Comparison of ENCODE assay signal across 17 cellular contexts in the genomic region with DNA sequence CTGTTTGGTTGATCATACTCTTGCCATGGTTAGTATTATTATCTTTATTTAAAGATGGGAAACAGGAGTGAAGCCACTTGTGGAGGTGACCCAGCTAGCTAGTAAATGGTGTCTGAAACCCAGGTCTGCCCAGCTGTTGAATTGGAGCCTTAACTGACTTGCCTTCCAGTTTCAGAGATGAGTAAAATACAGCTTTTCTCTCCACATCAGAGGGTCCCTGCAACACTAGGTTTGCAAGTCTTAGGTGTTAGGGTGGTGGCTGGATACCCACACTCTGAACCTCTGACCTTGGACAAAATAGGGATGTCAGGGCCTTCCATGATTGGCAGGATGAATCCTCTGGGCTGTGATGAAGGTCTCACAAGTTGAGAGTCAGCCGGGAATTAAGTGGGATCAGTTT. TPM values are rescaled to one million over a fixed set of nuclear protein-coding genes. Genes with fewer than 3 reads are reported as not detected.
DNase-seq lines count a peak whose midpoint lies in the region; ATAC-seq and TF ChIP-seq lines count a peak whose summit lies in the region.
"Had no signal": no experiment of that assay in that cellular context is flagged by ENCODE, and none has a peak within 500 bp of the region (broad histone marks: within the 10 kb centered on the region; RNA-seq: fewer than 3 reads in every experiment).

No MANE protein-coding gene starts in this region.

- H3K4me3 Mint-ChIP-seq in CD4-positive, alpha-beta T cell = peak overlapping the region; percentile 52
- H3K4me3 Mint-ChIP-seq in endodermal cell = no peak overlapping the region
- H3K4me3 Mint-ChIP-seq in CD8-positive, alpha-beta memory T cell = peak overlapping the region in 1 of 7 donors; percentile 41
- H3K4me3 Mint-ChIP-seq: activated CD4-positive, alpha-beta T cell treated with anti-CD3 and anti-CD28 coated beads, Interleukin-2, amount 10 ng/mL, durations not matched to agents 7 days and 5 days; activated T-cell treated with anti-CD3 and anti-CD28 coated beads, Interleukin-2, amount 50 U/mL, for 24 hours; memory B cell had no signal

- no peak overlapping the region for H2AFZ ChIP-seq in trophoblast cell (ENCODE audit: insufficient read depth, low read length, poor library complexity)

- in situ Hi-C loops in gastrocnemius medialis (cut with MboI; ENCODE audit: low sequenced_read_pairs in 4 of 4) = no loop called here

- H3K4ac ChIP-seq in trophoblast cell (ENCODE audit: low read depth, low read length) = peak overlapping the region; percentile 96

- no peak overlapping the region for H3K14ac ChIP-seq in trophoblast cell (ENCODE audit: low read length)

- no peaks in the 10 kb centered on the region for H3K9me3 ChIP-seq in CD4-positive, alpha-beta T cell (ENCODE audit: control insufficient read depth, low read length)
- no peaks in the 10 kb centered on the region for H3K9me3 ChIP-seq in HUES6 (ENCODE audit: control insufficient read depth, insufficient read depth, low read depth, low read length)
- H3K9me3 ChIP-seq in endodermal cell (ENCODE audit: control insufficient read depth, low read length) = no peaks in the 10 kb centered on the region
- peaks cover 3% of the 10 kb centered on the region for H3K9me3 ChIP-seq in trophoblast cell (ENCODE audit: insufficient read depth, low read depth, low read length)
- H3K9me3 ChIP-seq in gastrocnemius medialis = no peaks in the 10 kb centered on the region
- H3K9me3 ChIP-seq in CD8-positive, alpha-beta memory T cell (ENCODE audit: low read length) = no peaks in the 10 kb centered on the region
- H3K9me3 ChIP-seq: pancreas, upper lobe of left lung had no signal

- no peaks in the 10 kb centered on the region for H3K27me3 ChIP-seq in CD4-positive, alpha-beta T cell (ENCODE audit: control insufficient read depth, insufficient read depth, low read length)
- H3K27me3 ChIP-seq in HUES6 (ENCODE audit: control insufficient read depth, insufficient read depth, low read length) = no peaks in the 10 kb centered on the region
- no peaks in the 10 kb centered on the region for H3K27me3 ChIP-seq in endodermal cell (ENCODE audit: control insufficient read depth, insufficient read depth, low read length, poor library complexity, severe bottlenecking)
- no peaks in the 10 kb centered on the region for H3K27me3 ChIP-seq in trophoblast cell (ENCODE audit: insufficient read depth, low read length)
- H3K27me3 ChIP-seq in gastrocnemius medialis = peaks cover 12 to 21% (median 19%) of the 10 kb centered on the region in 3 donors
- H3K27me3 ChIP-seq in CD8-positive, alpha-beta memory T cell (ENCODE audit: insufficient read depth, low read length, poor library complexity, severe bottlenecking) = no peaks in the 10 kb centered on the region
- H3K27me3 ChIP-seq: pancreas, upper lobe of left lung had no signal

- peak overlapping the region; percentile 2 for H3K4me2 ChIP-seq in trophoblast cell (ENCODE audit: low read length)

- H2BK120ac ChIP-seq in trophoblast cell (ENCODE audit: insufficient read depth, low read length, poor library complexity) = no peak overlapping the region

- H3K27ac ChIP-seq in CD4-positive, alpha-beta T cell (ENCODE audit: low read depth, low read length) = no peak overlapping the region
- no peak overlapping the region for H3K27ac ChIP-seq in HUES6 (ENCODE audit: low read depth, low read length)
- no peak overlapping the region for H3K27ac ChIP-seq in endodermal cell (ENCODE audit: low read depth, low read length)
- no peak overlapping the region for H3K27ac ChIP-seq in trophoblast cell (ENCODE audit: low read depth, low read length)
- peak overlapping the region in 2 of 4 donors; percentile 15 to 57 for H3K27ac ChIP-seq in gastrocnemius medialis
- no peak overlapping the region for H3K27ac ChIP-seq in CD8-positive, alpha-beta memory T cell (ENCODE audit: low read depth, low read length)
- H3K27ac ChIP-seq: pancreas had no signal

- POLR2A ChIA-PET in CD4-positive, alpha-beta T cell (lab: Charles Lee) = interaction anchor here (1.5 kb wide), 1 partner anchor 104 kb away, joined by 3 read pairs; no protein-coding TSS in a partner anchor
- POLR2A ChIA-PET in CD8-positive, alpha-beta memory T cell (lab: Charles Lee) = no interaction called here

- no peaks in the 10 kb centered on the region for H3K9me3 Mint-ChIP-seq in CD4-positive, alpha-beta T cell
- no peaks in the 10 kb centered on the region for H3K9me3 Mint-ChIP-seq in endodermal cell
- no peaks in the 10 kb centered on the region for H3K9me3 Mint-ChIP-seq in CD8-positive, alpha-beta memory T cell
- H3K9me3 Mint-ChIP-seq: activated CD4-positive, alpha-beta T cell treated with anti-CD3 and anti-CD28 coated beads, Interleukin-2, amount 10 ng/mL, durations not matched to agents 7 days and 5 days; activated T-cell treated with anti-CD3 and anti-CD28 coated beads, Interleukin-2, amount 50 U/mL, for 24 hours; memory B cell had no signal

- H3K79me1 ChIP-seq in trophoblast cell (ENCODE audit: low read length) = peaks cover 16% of the 10 kb centered on the region

- H3K27ac Mint-ChIP-seq in CD4-positive, alpha-beta T cell = peak overlapping the region; percentile 36
- H3K27ac Mint-ChIP-seq in endodermal cell = no peak overlapping the region
- H3K27ac Mint-ChIP-seq in CD8-positive, alpha-beta memory T cell = peak overlapping the region in 3 of 8 donors; percentile 38 to 83 (median 78)
- H3K27ac Mint-ChIP-seq: activated CD4-positive, alpha-beta T cell treated with anti-CD3 and anti-CD28 coated beads, Interleukin-2, amount 10 ng/mL, durations not matched to agents 7 days and 5 days; activated T-cell treated with anti-CD3 and anti-CD28 coated beads, Interleukin-2, amount 50 U/mL, for 24 hours; memory B cell had no signal

- no peaks in the 10 kb centered on the region for H3K27me3 Mint-ChIP-seq in CD4-positive, alpha-beta T cell
- H3K27me3 Mint-ChIP-seq in endodermal cell (ENCODE audit: insufficient read depth) = no peaks in the 10 kb centered on the region
- no peaks in the 10 kb centered on the region for H3K27me3 Mint-ChIP-seq in CD8-positive, alpha-beta memory T cell
- H3K27me3 Mint-ChIP-seq: activated CD4-positive, alpha-beta T cell treated with anti-CD3 and anti-CD28 coated beads, Interleukin-2, amount 10 ng/mL, durations not matched to agents 7 days and 5 days; activated T-cell treated with anti-CD3 and anti-CD28 coated beads, Interleukin-2, amount 50 U/mL, for 24 hours; memory B cell had no signal

- no peak overlapping the region for H4K91ac ChIP-seq in trophoblast cell (ENCODE audit: low read depth, low read length)

- H3K36me3 Mint-ChIP-seq in CD4-positive, alpha-beta T cell (ENCODE audit: low read depth) = no peaks in the 10 kb centered on the region
- H3K36me3 Mint-ChIP-seq in endodermal cell (ENCODE audit: low read depth) = peaks cover 5% of the 10 kb centered on the region
- peaks cover 0 to 3% (median 0%) of the 10 kb centered on the region in 3 donors for H3K36me3 Mint-ChIP-seq in CD8-positive, alpha-beta memory T cell

- peak overlapping the region; percentile 19 for H2BK12ac ChIP-seq in trophoblast cell (ENCODE audit: low read length)

- no peak overlapping the region for H4K12ac ChIP-seq in trophoblast cell (ENCODE audit: low read depth, low read length)

- DNase-seq in CD4-positive, alpha-beta T cell = no peak
- DNase-seq in endodermal cell (peak; percentile 24), trophoblast cell (no peak), gastrocnemius medialis (no peak), AML-193 (lab: John Stamatoyannopoulos, UW) (no peak)
- no peak for DNase-seq in CD8-positive, alpha-beta memory T cell
- DNase-seq: activated CD4-positive, alpha-beta T cell treated with anti-CD3 and anti-CD28 coated beads, Interleukin-2, amount 10 ng/mL, durations not matched to agents 7 days and 5 days; activated T-cell treated with anti-CD3 and anti-CD28 coated beads, Interleukin-2, amount 50 U/mL, for 24 hours; amygdala; foreskin fibroblast; NCI-H1417 treated with DMSO at 0.1 percent for 48 hours; NCI-H510A; pancreas; upper lobe of left lung had no signal

- H3K18ac ChIP-seq in trophoblast cell (ENCODE audit: low read length) = no peak overlapping the region

- H4K8ac ChIP-seq in trophoblast cell (ENCODE audit: low read depth, low read length) = no peak overlapping the region

- intact Hi-C loops in CD4-positive, alpha-beta T cell (cut with DNase I, micrococcal nuclease) = loop anchor here in 1 of 2 experiments (5.0 kb wide), 1 partner anchor 60 kb away; no protein-coding TSS in a partner anchor
- intact Hi-C loops in gastrocnemius medialis (cut with DNase I; ENCODE audit: low total_unique reads) = no loop called here

- peaks cover 49% of the 10 kb centered on the region for H3K79me2 ChIP-seq in trophoblast cell (ENCODE audit: control insufficient read depth, insufficient read depth, low read length, poor library complexity)

- no peak for TF ChIP-seq CTCF in CD4-positive, alpha-beta T cell (IDR thresholded peaks at IDR 0.05)
- no peak for TF ChIP-seq CTCF in endodermal cell (conservative IDR thresholded peaks at IDR 0.05)
- no peak for TF ChIP-seq CTCF in gastrocnemius medialis (IDR thresholded peaks at IDR 0.05 in 4 of 5, conservative IDR thresholded peaks at IDR 0.05 in 1 of 5)

- H3K36me3 ChIP-seq in HUES6 (ENCODE audit: control insufficient read depth, insufficient read depth, low read length) (0 out of 2 replicates have a peak, but pooled peaks cover 8% of the 10 kb centered on the region), endodermal cell (ENCODE audit: control insufficient read depth, insufficient read depth, low read length) (peaks cover 29% of the 10 kb centered on the region), trophoblast cell (ENCODE audit: control insufficient read depth in 1 of 2, insufficient read depth in 2 of 2, low read length in 2 of 2) (peaks cover 0 to 3% of the 10 kb centered on the region in 2 experiments), gastrocnemius medialis (no peaks in the 10 kb centered on the region)
- no peaks in the 10 kb centered on the region for H3K36me3 ChIP-seq in CD8-positive, alpha-beta memory T cell (ENCODE audit: insufficient read depth, low read length)
- H3K36me3 ChIP-seq: pancreas, upper lobe of left lung had no signal

- H3K4me1 Mint-ChIP-seq in CD4-positive, alpha-beta T cell (ENCODE audit: low read depth) = peaks cover 71% of the 10 kb centered on the region
- H3K4me1 Mint-ChIP-seq in endodermal cell = peaks cover 54% of the 10 kb centered on the region
- peaks cover 29 to 50% (median 32%) of the 10 kb centered on the region in 3 donors for H3K4me1 Mint-ChIP-seq in CD8-positive, alpha-beta memory T cell

- no peak overlapping the region for H3K9ac ChIP-seq in HUES6 (ENCODE audit: low read length)
- peak overlapping the region; percentile 16 for H3K9ac ChIP-seq in endodermal cell (ENCODE audit: extremely low read depth, low read length, poor library complexity, severe bottlenecking)
- H3K9ac ChIP-seq in trophoblast cell (ENCODE audit: low read length) = no peak overlapping the region

- H2AK5ac ChIP-seq in trophoblast cell (ENCODE audit: low read length) = no peak overlapping the region

- H3K4me1 ChIP-seq in HUES6 (ENCODE audit: control insufficient read depth, insufficient read depth, low read length) = peaks cover 51% of the 10 kb centered on the region
- H3K4me1 ChIP-seq in endodermal cell (ENCODE audit: control insufficient read depth, insufficient read depth, low read length) = peaks cover 13% of the 10 kb centered on the region
- H3K4me1 ChIP-seq in trophoblast cell (ENCODE audit: control insufficient read depth in 1 of 2, insufficient read depth in 2 of 2, low read length in 2 of 2) = peaks cover 28 to 40% of the 10 kb centered on the region in 2 experiments
- H3K4me1 ChIP-seq in gastrocnemius medialis = peaks cover 14 to 15% of the 10 kb centered on the region in 2 donors
- H3K4me1 ChIP-seq in CD8-positive, alpha-beta memory T cell (ENCODE audit: insufficient read depth, low read length) = peaks cover 31% of the 10 kb centered on the region

- no peak overlapping the region for H3K23ac ChIP-seq in trophoblast cell (ENCODE audit: low read length)

- ATAC-seq in CD4-positive, alpha-beta T cell (ENCODE audit: poor library complexity) = no peak
- ATAC-seq in gastrocnemius medialis (no peak), GM21619 (IDR thresholded peaks at IDR 0.05; ENCODE audit: unreplicated experiment) (no peak)
- ATAC-seq: pancreas had no signal

- 0 out of 2 replicates have a peak overlapping the region, but pooled peaks have one; percentile 14 for H3K4me3 ChIP-seq in HUES6 (ENCODE audit: low read depth, low read length)
- peak overlapping the region; percentile 94 for H3K4me3 ChIP-seq in endodermal cell (ENCODE audit: low read length)
- H3K4me3 ChIP-seq in trophoblast cell (ENCODE audit: low read depth, low read length) = no peak overlapping the region
- no peak overlapping the region for H3K4me3 ChIP-seq in gastrocnemius medialis
- no peak overlapping the region for H3K4me3 ChIP-seq in CD8-positive, alpha-beta memory T cell (ENCODE audit: low read length)
- H3K4me3 ChIP-seq: pancreas, upper lobe of left lung had no signal

- no peak for TF ChIP-seq POLR2A in gastrocnemius medialis (IDR thresholded peaks at IDR 0.05)

- CTCF ChIA-PET in CD4-positive, alpha-beta T cell (lab: Charles Lee) = no interaction called here
- CTCF ChIA-PET in CD8-positive, alpha-beta memory T cell (lab: Charles Lee) = no interaction called here

- WGBS in endodermal cell (ENCODE audit: insufficient coverage in 1 of 2, insufficient read length in 1 of 2), 2 experiments = 92 to 100% methylated on average over 1 of the region's 1 CpG
- WGBS in trophoblast cell (ENCODE audit: extremely low coverage, insufficient coverage, insufficient read length) = no CpG with 5 or more reads among the region's 1 CpG

- no peak overlapping the region for H2BK5ac ChIP-seq in trophoblast cell (ENCODE audit: low read depth, low read length, poor library complexity)

RNA-seq across cellular contexts. Expression of a gene that starts 4.1 kb away (rescaled TPM):
- 10 to 100 TPM; 39.7 to 42.1 TPM for total RNA-seq in CD4-positive, alpha-beta T cell
- total RNA-seq in endodermal cell = 100 to 1,000 TPM; 212 to 221 TPM
- polyA plus RNA-seq in endodermal cell (2013, experiment 1 of 2) = 86.0 TPM
- 96.0 TPM for polyA plus RNA-seq in endodermal cell (2013, experiment 2 of 2)
- polyA plus RNA-seq in trophoblast cell (2013) = 139 and 141 TPM in 2 replicates
- 10 to 100 TPM; 10.9 to 21.5 (median 12.0) TPM for total RNA-seq in gastrocnemius medialis
- total RNA-seq in CD8-positive, alpha-beta memory T cell = 10 to 100 TPM; 11.5 to 12.8 TPM
- polyA plus RNA-seq in CD8-positive, alpha-beta memory T cell = 12.2 TPM

Comparison
In these comparisons a context has a peak if more than half of its experiments do, and no peak if none do; other contexts are left out.
1. H3K4me3 ChIP-seq: peak in HUES6 (single experiment) and endodermal cell (single experiment); none in trophoblast cell (single experiment), gastrocnemius medialis (0 of 4) and CD8-positive, alpha-beta memory T cell (single experiment).
2. RNA of a gene that starts 4.1 kb away (total RNA-seq): 212 to 221 TPM in endodermal cell; 39.7 to 42.1 TPM in CD4-positive, alpha-beta T cell, 11.5 to 12.8 TPM in CD8-positive, alpha-beta memory T cell and 10.9 to 21.5 TPM in gastrocnemius medialis; every median in the first group is over 4 times any median in the second.